21 cellular contexts compared by ENCODE assay signal in genomic region chr2:120654383-120655134, GRCh38.
DNase-seq lines count a peak whose midpoint lies in the region; ATAC-seq and TF ChIP-seq lines count a peak whose summit lies in the region.
"Had no signal": no experiment of that assay in that cellular context is flagged by ENCODE, and none has a peak within 500 bp of the region (broad histone marks: within the 10 kb centered on the region; RNA-seq: fewer than 3 reads in every experiment).

No MANE protein-coding gene starts in this region.

- no peaks in the 10 kb centered on the region for H4K20me1 ChIP-seq in osteoblast (ENCODE audit: insufficient read depth, low read length)

- intact Hi-C loops in dorsolateral prefrontal cortex (cut with DNase I): no loop called here

- no peaks in the 10 kb centered on the region for H3K4me1 ChIP-seq in iPS-15b (ENCODE audit: control insufficient read depth, insufficient read depth, low read length)
- H3K4me1 ChIP-seq in osteoblast (ENCODE audit: insufficient read depth, low read length): peaks cover 7% of the 10 kb centered on the region
- H3K4me1 ChIP-seq in SJCRH30: no peaks in the 10 kb centered on the region
- H3K4me1 ChIP-seq: prostate gland, uterus had no signal

- no peaks in the 10 kb centered on the region for H3K79me2 ChIP-seq in osteoblast (ENCODE audit: insufficient read depth, low read length)

- H3K36me3 ChIP-seq in iPS-15b (ENCODE audit: control insufficient read depth, insufficient read depth, low read length): no peaks in the 10 kb centered on the region
- no peaks in the 10 kb centered on the region for H3K36me3 ChIP-seq in osteoblast (ENCODE audit: insufficient read depth, low read length)
- peaks cover 3% of the 10 kb centered on the region; the same call in 1 of the 2 replicates for H3K36me3 ChIP-seq in SJCRH30
- H3K36me3 ChIP-seq: brain microvascular endothelial cell, prostate gland, stomach, uterus had no signal

- TF ChIP-seq CTCF in dorsolateral prefrontal cortex (IDR thresholded peaks at IDR 0.05 in 54 of 56, conservative IDR thresholded peaks at IDR 0.05 in 2 of 56; ENCODE audit: low read depth in 1 of 56, partially characterized antibody in 56 of 56): no peak
- TF ChIP-seq CTCF in osteoblast (IDR thresholded peaks at IDR 0.05; ENCODE audit: extremely low read depth, low read depth, low read length): no peak

- peak overlapping the region in 1 of 59 donors; percentile 26 for H3K27ac ChIP-seq in dorsolateral prefrontal cortex
- H3K27ac ChIP-seq in osteoblast (ENCODE audit: low read depth, low read length): no peak overlapping the region
- H3K27ac ChIP-seq in SJCRH30: no peak overlapping the region
- H3K27ac ChIP-seq: brain microvascular endothelial cell, prostate gland, stomach, uterus had no signal

- peaks cover 0 to 27% (median 8%) of the 10 kb centered on the region in 45 donors for H3K27me3 ChIP-seq in dorsolateral prefrontal cortex
- H3K27me3 ChIP-seq in iPS-15b (ENCODE audit: control insufficient read depth, insufficient read depth, low read length): peaks cover 57% of the 10 kb centered on the region
- no peaks in the 10 kb centered on the region for H3K27me3 ChIP-seq in osteoblast (ENCODE audit: insufficient read depth, low read length)
- H3K27me3 ChIP-seq in SJCRH30: peaks cover 3% of the 10 kb centered on the region; the same call in 1 of the 2 replicates
- H3K27me3 ChIP-seq: brain microvascular endothelial cell, uterus had no signal

- peaks cover 12% of the 10 kb centered on the region for H3K9me3 ChIP-seq in iPS-15b (ENCODE audit: control insufficient read depth, insufficient read depth, low read length)
- H3K9me3 ChIP-seq in osteoblast (ENCODE audit: low read depth, low read length): peaks cover 5% of the 10 kb centered on the region
- H3K9me3 ChIP-seq in SJCRH30 (replicated peaks): peaks cover 13% of the 10 kb centered on the region
- H3K9me3 ChIP-seq: prostate gland had no signal

- H2AFZ ChIP-seq in osteoblast (ENCODE audit: low read length): no peak overlapping the region

- ATAC-seq in GM18909 (IDR thresholded peaks at IDR 0.05; ENCODE audit: poor library complexity, unreplicated experiment): no peak
- ATAC-seq in GM18868 (IDR thresholded peaks at IDR 0.05; ENCODE audit: unreplicated experiment): no peak
- ATAC-seq: activated naive CD8-positive, alpha-beta T cell treated with anti-CD3 and anti-CD28 coated beads, Interleukin-2, amount 50 U/mL, for 24 hours; mucosa of descending colon had no signal

- peak overlapping the region in 53 of 59 donors; percentile 1 to 55 (median 32) for H3K4me3 ChIP-seq in dorsolateral prefrontal cortex
- H3K4me3 ChIP-seq in iPS-15b (ENCODE audit: low read depth, low read length): peak overlapping the region; percentile 39
- no peak overlapping the region for H3K4me3 ChIP-seq in osteoblast (ENCODE audit: insufficient read depth, low read length)
- H3K4me3 ChIP-seq in SJCRH30: no peak overlapping the region
- H3K4me3 ChIP-seq: mucosa of descending colon, prostate gland, stomach, uterus had no signal

- DNase-seq in ELF-1 (ENCODE audit: low read depth, low spot score): peak; percentile 17
- DNase-seq in dorsolateral prefrontal cortex: no peak
- DNase-seq in osteoblast (ENCODE audit: insufficient read length, low spot score, missing footprints): peak; percentile 43
- no peak for DNase-seq in SJCRH30
- DNase-seq in activated gamma-delta T cell treated with Interleukin-2 at 50 U/mL for 16 hours: no peak
- DNase-seq: activated CD4-positive, alpha-beta T cell treated with anti-CD3 and anti-CD28 coated beads for 48 hours; activated naive CD8-positive, alpha-beta T cell treated with anti-CD3 and anti-CD28 coated beads, Interleukin-2, amount 50 U/mL, for 24 hours; brain microvascular endothelial cell; cortex of kidney; MM.1S; mucosa of descending colon; NCI-H1436 treated with DMSO at 0.1 percent for 48 hours; NCI-H2171; stimulated activated CD4-positive, alpha-beta T cell treated with anti-CD3 and anti-CD28 coated beads, Interleukin-4, amount 100 ng/mL, for 4 hours; stomach; SW 1271; uterus had no signal

- H3K4me2 ChIP-seq in osteoblast (ENCODE audit: insufficient read depth, low read length): no peak overlapping the region

- H3K9ac ChIP-seq in iPS-15b (ENCODE audit: low read depth, low read length): no peak overlapping the region

Comparison
In these comparisons a context has a peak if more than half of its experiments do, and no peak if none do; other contexts are left out.
1. DNase-seq: peak in ELF-1 (single experiment) and osteoblast (single experiment); none in dorsolateral prefrontal cortex (0 of 10), SJCRH30 (0 of 2) and activated gamma-delta T cell treated with Interleukin-2 at 50 U/mL for 16 hours (single experiment).
2. H3K4me3 ChIP-seq: peak in dorsolateral prefrontal cortex (53 of 59) and iPS-15b (single experiment); none in osteoblast (single experiment) and SJCRH30 (single experiment).